ENCODE assay signal across 8 cellular contexts in genomic region chr6:21914121-21914973, GRCh38.
DNase-seq lines count a peak whose midpoint lies in the region; ATAC-seq and FAIRE-seq lines count a peak whose summit lies in the region.

No MANE protein-coding gene starts in this region.

- H3K9ac ChIP-seq in duodenal mucosa (ENCODE audit: low read depth in 1 of 2, low read length in 2 of 2), result no peak overlapping the region

- no peaks in the 10 kb centered on the region for H3K9me3 Mint-ChIP-seq in T-helper 2 cell treated with Interferon-gamma antibody and Interleukin-4, amounts not matched to agents 5 μg/mL and 100 μg/mL, for 36 hours

- peak; percentile 44 for DNase-seq in T-helper 2 cell treated with Interferon-gamma antibody and Interleukin-4, amounts not matched to agents 5 μg/mL and 100 μg/mL, for 36 hours (ENCODE audit: low spot score)
- peak in 3 of 4 experiments; percentile 3 to 42 (median 25) for DNase-seq in stimulated activated CD4-positive, alpha-beta T cell treated with anti-CD3 and anti-CD28 coated beads, Interleukin-1b, Interleukin-23, amount 100 ng/mL, for 24 hours (ENCODE audit: low read depth in 4 of 4, low spot score in 1 of 4)
- DNase-seq in NCI-H187 (lab: John Stamatoyannopoulos, UW) (no peak), HTR-8/SVneo (ENCODE audit: insufficient read length, low spot score) (no peak)

- no peak overlapping the region for H3K27ac ChIP-seq in duodenal mucosa (ENCODE audit: low read depth, low read length)

- H3K27me3 Mint-ChIP-seq in T-helper 2 cell treated with Interferon-gamma antibody and Interleukin-4, amounts not matched to agents 5 μg/mL and 100 μg/mL, for 36 hours (ENCODE audit: low read depth), result peaks cover 2% of the 10 kb centered on the region

- H3K27ac Mint-ChIP-seq in T-helper 2 cell treated with Interferon-gamma antibody and Interleukin-4, amounts not matched to agents 5 μg/mL and 100 μg/mL, for 36 hours, result peak overlapping the region; percentile 68

- no peaks in the 10 kb centered on the region for H3K36me3 Mint-ChIP-seq in T-helper 2 cell treated with Interferon-gamma antibody and Interleukin-4, amounts not matched to agents 5 μg/mL and 100 μg/mL, for 36 hours (ENCODE audit: low read depth)

- peaks cover 28% of the 10 kb centered on the region for H3K4me1 Mint-ChIP-seq in T-helper 2 cell treated with Interferon-gamma antibody and Interleukin-4, amounts not matched to agents 5 μg/mL and 100 μg/mL, for 36 hours (ENCODE audit: low read depth)

- H3K4me1 ChIP-seq in duodenal mucosa (ENCODE audit: control insufficient read depth in 1 of 2, insufficient read depth in 2 of 2, low read length in 2 of 2), result no peaks in the 10 kb centered on the region

- H3K27me3 ChIP-seq in duodenal mucosa (ENCODE audit: control insufficient read depth in 1 of 2, insufficient read depth in 2 of 2, low read length in 2 of 2), result no peaks in the 10 kb centered on the region

- no peak for FAIRE-seq in HTR-8/SVneo (lab: Jason Lieb, UNC)

- peak overlapping the region; percentile 52 to 55 for H3K4me3 ChIP-seq in duodenal mucosa (ENCODE audit: low read depth in 1 of 2, low read length in 2 of 2)

- no peaks in the 10 kb centered on the region for H3K36me3 ChIP-seq in duodenal mucosa (ENCODE audit: control insufficient read depth in 1 of 2, insufficient read depth in 2 of 2, low read length in 2 of 2)

- H3K4me3 Mint-ChIP-seq in T-helper 2 cell treated with Interferon-gamma antibody and Interleukin-4, amounts not matched to agents 5 μg/mL and 100 μg/mL, for 36 hours, result peak overlapping the region; percentile 58

- peak; percentile 52 for ATAC-seq in HG03135 (IDR thresholded peaks at IDR 0.05; ENCODE audit: unreplicated experiment)
- ATAC-seq in HG02840 (IDR thresholded peaks at IDR 0.05; ENCODE audit: low FRiP score, unreplicated experiment), result no peak
- no peak for ATAC-seq in HG03521 (IDR thresholded peaks at IDR 0.05; ENCODE audit: unreplicated experiment)

- H3K9me3 ChIP-seq in duodenal mucosa (ENCODE audit: control insufficient read depth in 1 of 2, low read length in 2 of 2), result no peaks in the 10 kb centered on the region

Comparison
In these comparisons a context has a peak if more than half of its experiments do, and no peak if none do; other contexts are left out.
1. DNase-seq: peak in T-helper 2 cell treated with Interferon-gamma antibody and Interleukin-4, amounts not matched to agents 5 μg/mL and 100 μg/mL, for 36 hours (single experiment) and stimulated activated CD4-positive, alpha-beta T cell treated with anti-CD3 and anti-CD28 coated beads, Interleukin-1b, Interleukin-23, amount 100 ng/mL, for 24 hours (3 of 4); none in NCI-H187 (0 of 2) and HTR-8/SVneo (single experiment).